ENCODE assay signal across 16 cellular contexts in genomic region chr18:2587788-2588187, GRCh38. TPM values are rescaled to one million over a fixed set of nuclear protein-coding genes. Genes with fewer than 3 reads are reported as not detected.
DNase-seq lines count a peak whose midpoint lies in the region; ATAC-seq, FAIRE-seq and TF ChIP-seq lines count a peak whose summit lies in the region.
"Had no signal": no experiment of that assay in that cellular context is flagged by ENCODE, and none has a peak within 500 bp of the region (broad histone marks: within the 10 kb centered on the region; RNA-seq: fewer than 3 reads in every experiment).

No MANE protein-coding gene starts in this region.

- CTCF ChIA-PET in CD8-positive, alpha-beta memory T cell (lab: Charles Lee), result interaction anchor here (1.5 to 2.9 kb wide), 2 partner anchors 17 to 69 kb away, joined by 3 to 14 read pairs; partner anchors contain the start of genes METTL4 and NDC80
- CTCF ChIA-PET in activated CD4-positive, alpha-beta memory T cell treated with anti-CD3 and anti-CD28 coated beads, Interleukin-2, amount 10 ng/mL, durations not matched to agents 7 days and 5 days (lab: Charles Lee), result interaction anchor here (1.5 kb wide), 1 partner anchor 106 kb away, joined by 4 read pairs; no protein-coding TSS in a partner anchor

- peaks cover 0 to 4% (median 2%) of the 10 kb centered on the region in 3 donors for H3K36me3 Mint-ChIP-seq in CD8-positive, alpha-beta memory T cell
- peaks cover 77% of the 10 kb centered on the region for H3K36me3 Mint-ChIP-seq in activated CD4-positive, alpha-beta memory T cell treated with anti-CD3 and anti-CD28 coated beads, Interleukin-2, amount 10 ng/mL, durations not matched to agents 7 days and 5 days (ENCODE audit: low read depth)

- TF ChIP-seq POLR2A in body of pancreas (IDR thresholded peaks at IDR 0.05), result no peak

- H3K4me1 Mint-ChIP-seq in CD8-positive, alpha-beta memory T cell, result peaks cover 32 to 53% (median 50%) of the 10 kb centered on the region in 3 donors
- H3K4me1 Mint-ChIP-seq in activated CD4-positive, alpha-beta memory T cell treated with anti-CD3 and anti-CD28 coated beads, Interleukin-2, amount 10 ng/mL, durations not matched to agents 7 days and 5 days, result peaks cover 43% of the 10 kb centered on the region

- H3K4me2 ChIP-seq in DND-41 (ENCODE audit: insufficient read depth, low read length), result no peak overlapping the region

- H3K4me3 ChIP-seq in CD8-positive, alpha-beta memory T cell (ENCODE audit: low read length), result no peak overlapping the region
- H3K4me3 ChIP-seq in DND-41 (ENCODE audit: low read depth in 1 of 2, low read length in 2 of 2) (no peak overlapping the region), body of pancreas (no peak overlapping the region), small intestine (ENCODE audit: low read depth in 1 of 2, low read length in 2 of 2) (no peak overlapping the region)
- H3K4me3 ChIP-seq: coronary artery, sigmoid colon had no signal

- H3K9me3 Mint-ChIP-seq in CD8-positive, alpha-beta memory T cell, result no peaks in the 10 kb centered on the region
- H3K9me3 Mint-ChIP-seq in activated CD4-positive, alpha-beta memory T cell treated with anti-CD3 and anti-CD28 coated beads, Interleukin-2, amount 10 ng/mL, durations not matched to agents 7 days and 5 days, result no peaks in the 10 kb centered on the region

- peaks cover 37% of the 10 kb centered on the region for H3K4me1 ChIP-seq in CD8-positive, alpha-beta memory T cell (ENCODE audit: insufficient read depth, low read length)
- peaks cover 35% of the 10 kb centered on the region for H3K4me1 ChIP-seq in DND-41 (ENCODE audit: insufficient read depth, low read length)
- no peaks in the 10 kb centered on the region for H3K4me1 ChIP-seq in body of pancreas
- no peaks in the 10 kb centered on the region for H3K4me1 ChIP-seq in small intestine (ENCODE audit: control insufficient read depth in 2 of 2, insufficient read depth in 1 of 2, low read depth in 1 of 2, low read length in 1 of 2)
- H3K4me1 ChIP-seq: sigmoid colon had no signal

- peak overlapping the region in 4 of 7 donors; percentile 6 to 59 (median 28) for H3K4me3 Mint-ChIP-seq in CD8-positive, alpha-beta memory T cell
- H3K4me3 Mint-ChIP-seq in activated CD4-positive, alpha-beta memory T cell treated with anti-CD3 and anti-CD28 coated beads, Interleukin-2, amount 10 ng/mL, durations not matched to agents 7 days and 5 days, result no peak overlapping the region

- H2AFZ ChIP-seq in DND-41 (ENCODE audit: low read depth, low read length), result no peak overlapping the region

- TF ChIP-seq CTCF in DND-41 (IDR thresholded peaks at IDR 0.05; ENCODE audit: borderline replicate concordance, extremely low read depth, low read length, poor library complexity, severe bottlenecking) (no peak), body of pancreas (IDR thresholded peaks at IDR 0.05) (no peak)

- H3K36me3 ChIP-seq in CD8-positive, alpha-beta memory T cell (ENCODE audit: insufficient read depth, low read length), result no peaks in the 10 kb centered on the region
- peaks cover 93% of the 10 kb centered on the region for H3K36me3 ChIP-seq in DND-41 (ENCODE audit: insufficient read depth, low read length)
- no peaks in the 10 kb centered on the region for H3K36me3 ChIP-seq in body of pancreas (replicated peaks in 1 of 2; ENCODE audit: insufficient read depth in 1 of 2, low read depth in 2 of 2)
- no peaks in the 10 kb centered on the region for H3K36me3 ChIP-seq in small intestine (ENCODE audit: control insufficient read depth in 2 of 2, insufficient read depth in 2 of 2, low read length in 2 of 2)
- H3K36me3 ChIP-seq: sigmoid colon had no signal

- no peak for FAIRE-seq in small intestine (lab: Jason Lieb, UNC)
- FAIRE-seq: endothelial cell of umbilical vein had no signal

- H3K9me3 ChIP-seq in CD8-positive, alpha-beta memory T cell (ENCODE audit: low read length), result no peaks in the 10 kb centered on the region
- no peaks in the 10 kb centered on the region for H3K9me3 ChIP-seq in DND-41 (ENCODE audit: insufficient read depth, low read length, severe bottlenecking)
- no peaks in the 10 kb centered on the region for H3K9me3 ChIP-seq in body of pancreas
- no peaks in the 10 kb centered on the region for H3K9me3 ChIP-seq in small intestine (ENCODE audit: control insufficient read depth, low read depth)
- H3K9me3 ChIP-seq: sigmoid colon had no signal

- no peak overlapping the region for H3K9ac ChIP-seq in DND-41 (ENCODE audit: low read depth, low read length)

- H3K27me3 Mint-ChIP-seq in CD8-positive, alpha-beta memory T cell, result no peaks in the 10 kb centered on the region
- H3K27me3 Mint-ChIP-seq in activated CD4-positive, alpha-beta memory T cell treated with anti-CD3 and anti-CD28 coated beads, Interleukin-2, amount 10 ng/mL, durations not matched to agents 7 days and 5 days, result no peaks in the 10 kb centered on the region

- no peak overlapping the region for H3K27ac ChIP-seq in CD8-positive, alpha-beta memory T cell (ENCODE audit: low read depth, low read length)
- no peak overlapping the region for H3K27ac ChIP-seq in DND-41 (ENCODE audit: low read length)
- H3K27ac ChIP-seq in body of pancreas, result no peak overlapping the region
- H3K27ac ChIP-seq in small intestine (ENCODE audit: low read depth in 1 of 2, low read length in 1 of 2), result no peak overlapping the region
- H3K27ac ChIP-seq: coronary artery, sigmoid colon had no signal

- POLR2A ChIA-PET in CD8-positive, alpha-beta memory T cell (lab: Charles Lee), result interaction anchor here (0.6 to 2.4 kb wide), 3 partner anchors 49 to 119 kb away, joined by 3 to 22 read pairs (median 7); partner anchors contain the start of gene SMCHD1
- POLR2A ChIA-PET in activated CD4-positive, alpha-beta memory T cell treated with anti-CD3 and anti-CD28 coated beads, Interleukin-2, amount 10 ng/mL, durations not matched to agents 7 days and 5 days (lab: Charles Lee), result interaction anchor here (0.7 to 5.7 kb wide), 6 partner anchors 8 to 142 kb away, joined by 3 to 48 read pairs (median 20); partner anchors contain the start of genes METTL4, NDC80 and SMCHD1

- H4K20me1 ChIP-seq in DND-41 (ENCODE audit: insufficient read depth, low read length), result no peaks in the 10 kb centered on the region

- intact Hi-C loops in left colon (cut with DNase I, micrococcal nuclease) (no loop called here), body of pancreas (cut with DNase I) (no loop called here)

- no peak for DNase-seq in CD8-positive, alpha-beta memory T cell
- DNase-seq in DND-41 (no peak), left colon (no peak), body of pancreas (no peak), small intestine (no peak), NCI-H146 treated with DMSO at 0.1 percent for 48 hours (lab: John Stamatoyannopoulos, UW; ENCODE audit: unreplicated experiment) (no peak)
- no peak for DNase-seq in activated CD4-positive, alpha-beta memory T cell treated with anti-CD3 and anti-CD28 coated beads, Interleukin-2, amount 10 ng/mL, durations not matched to agents 7 days and 5 days
- DNase-seq: activated CD4-positive, alpha-beta T cell treated with anti-CD3 and anti-CD28 coated beads for 1 hour; NCI-H1930; NCI-H510A; nucleus accumbens; sigmoid colon; T1000 had no signal

- ATAC-seq in DND-41 (ENCODE audit: insufficient read depth, low read depth) (peak; percentile 51), left colon (peak; percentile 25), body of pancreas (no peak)
- ATAC-seq: left lobe of liver had no signal

- peak overlapping the region in 4 of 8 donors; percentile 12 to 72 (median 45) for H3K27ac Mint-ChIP-seq in CD8-positive, alpha-beta memory T cell
- H3K27ac Mint-ChIP-seq in activated CD4-positive, alpha-beta memory T cell treated with anti-CD3 and anti-CD28 coated beads, Interleukin-2, amount 10 ng/mL, durations not matched to agents 7 days and 5 days, result peak overlapping the region; percentile 38

- 95 to 96% methylated on average over 3 of the region's 3 CpGs for WGBS in body of pancreas, 2 donors
- 90 to 96% (median 92%) methylated on average over 3 of the region's 3 CpGs for WGBS in small intestine, 3 donors

- H3K79me2 ChIP-seq in DND-41 (ENCODE audit: insufficient read depth, low read length), result peaks cover 22% of the 10 kb centered on the region

- H3K27me3 ChIP-seq in CD8-positive, alpha-beta memory T cell (ENCODE audit: insufficient read depth, low read length, poor library complexity, severe bottlenecking), result no peaks in the 10 kb centered on the region
- H3K27me3 ChIP-seq in DND-41 (ENCODE audit: insufficient read depth, low read length, poor library complexity) (no peaks in the 10 kb centered on the region), body of pancreas (no peaks in the 10 kb centered on the region), small intestine (ENCODE audit: control insufficient read depth in 2 of 2, insufficient read depth in 2 of 2, low read length in 2 of 2) (no peaks in the 10 kb centered on the region)
- H3K27me3 ChIP-seq: sigmoid colon had no signal

RNA-seq across cellular contexts. Expression of gene NDC80, which starts 16.4 kb away (rescaled TPM):
- 10 to 100 TPM; 41.6 to 44.4 TPM for total RNA-seq in CD8-positive, alpha-beta memory T cell
- 5.4 TPM for polyA plus RNA-seq in CD8-positive, alpha-beta memory T cell
- total RNA-seq in activated CD4-positive, alpha-beta memory T cell treated with anti-CD3 and anti-CD28 coated beads, Interleukin-2, amount 10 ng/mL, durations not matched to agents 7 days and 5 days, result 10 to 100 TPM; 78.0 to 78.9 TPM
- total RNA-seq in left colon (1 to 10 TPM; 3.2 to 5.8 TPM), body of pancreas (not detected)
- 10 to 100 TPM in 1 of 3 donors, under 1 TPM in 2; 0.81 to 16.0 (median 0.89) TPM for polyA plus RNA-seq in small intestine

RNA-seq across cellular contexts. Expression of gene METTL4, which starts 16.5 kb away (rescaled TPM):
- total RNA-seq in CD8-positive, alpha-beta memory T cell, result 10 to 100 TPM; 21.4 to 22.8 TPM
- polyA plus RNA-seq in CD8-positive, alpha-beta memory T cell, result 14.4 TPM
- 10 to 100 TPM; 22.1 to 23.7 TPM for total RNA-seq in activated CD4-positive, alpha-beta memory T cell treated with anti-CD3 and anti-CD28 coated beads, Interleukin-2, amount 10 ng/mL, durations not matched to agents 7 days and 5 days
- 10 to 100 TPM in 1 of 2 donors, 1 to 10 TPM in 1; 9.1 to 11.4 TPM for total RNA-seq in left colon
- total RNA-seq in body of pancreas, result 1 to 10 TPM; 1.8 to 4.3 TPM
- 1 to 10 TPM; 5.1 to 8.6 (median 6.7) TPM for polyA plus RNA-seq in small intestine

Comparison
In these comparisons a context has a peak if more than half of its experiments do, and no peak if none do; other contexts are left out.
1. RNA of gene NDC80, which starts 16.4 kb away (total RNA-seq): 78.0 to 78.9 TPM in activated CD4-positive, alpha-beta memory T cell treated with anti-CD3 and anti-CD28 coated beads, Interleukin-2, amount 10 ng/mL, durations not matched to agents 7 days and 5 days and 41.6 to 44.4 TPM in CD8-positive, alpha-beta memory T cell; 3.2 to 5.8 TPM in left colon and not detected in body of pancreas; every median in the first group is over 4 times any median in the second.